ENCODE assay signal across 10 cellular contexts in the genomic region with DNA sequence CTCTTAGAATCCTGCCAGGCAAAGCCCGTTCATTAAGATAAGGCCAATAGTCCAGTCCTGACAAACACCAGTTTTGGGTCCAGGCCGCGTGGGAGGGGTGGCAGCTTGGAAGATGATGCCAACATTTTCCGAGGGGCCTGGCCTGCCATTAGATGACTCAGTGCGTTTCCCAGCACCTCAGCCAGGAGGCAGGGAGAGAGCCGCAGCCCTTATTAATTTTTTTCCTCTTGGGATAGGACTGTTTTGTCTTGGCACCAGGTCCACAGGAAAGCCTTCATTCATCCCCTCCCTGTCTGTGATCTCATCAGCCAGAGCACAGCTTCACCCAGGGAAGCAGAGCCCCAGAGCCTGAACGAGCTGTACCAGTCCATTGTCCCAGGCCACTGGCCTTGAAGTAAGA. TPM values are rescaled to one million over a fixed set of nuclear protein-coding genes. Genes with fewer than 3 reads are reported as not detected.
DNase-seq lines count a peak whose midpoint lies in the region; TF ChIP-seq lines count a peak whose summit lies in the region.
"Had no signal": no experiment of that assay in that cellular context is flagged by ENCODE, and none has a peak within 500 bp of the region (broad histone marks: within the 10 kb centered on the region; RNA-seq: fewer than 3 reads in every experiment).

No MANE protein-coding gene starts in this region.

- WGBS in esophagus muscularis mucosa, result 32% methylated on average over 7 of the region's 7 CpGs

- H3K4me3 ChIP-seq in esophagus muscularis mucosa, result no peak overlapping the region
- no peak overlapping the region for H3K4me3 ChIP-seq in vagina

- H3K36me3 ChIP-seq in esophagus muscularis mucosa (no peaks in the 10 kb centered on the region), vagina (no peaks in the 10 kb centered on the region)

- no peak for TF ChIP-seq EP300 in esophagus muscularis mucosa (IDR thresholded peaks at IDR 0.05)

- intact Hi-C loops in esophagus muscularis mucosa (cut with DNase I), result no loop called here
- intact Hi-C loops in vagina (cut with DNase I), result no loop called here

- TF ChIP-seq POLR2A in esophagus muscularis mucosa (IDR thresholded peaks at IDR 0.05; ENCODE audit: low read depth) (no peak), vagina (IDR thresholded peaks at IDR 0.05) (no peak)

- H3K9me3 ChIP-seq in esophagus muscularis mucosa, result no peaks in the 10 kb centered on the region
- no peaks in the 10 kb centered on the region for H3K9me3 ChIP-seq in vagina

- TF ChIP-seq CTCF in esophagus muscularis mucosa (IDR thresholded peaks at IDR 0.05) (no peak), vagina (IDR thresholded peaks at IDR 0.05) (no peak)

- DNase-seq in NCI-H446 treated with DMSO at 0.1 percent for 48 hours (lab: John Stamatoyannopoulos, UW) (peak; percentile 35), esophagus muscularis mucosa (ENCODE audit: extremely low spot score) (no peak), medulla oblongata (ENCODE audit: extremely low spot score) (peak; percentile 42), vagina (ENCODE audit: extremely low spot score in 2 of 2) (peak in 1 of 2 donors; percentile 93), SKM-1 treated with dmso at 0.1 percent for 144 hours (lab: John Stamatoyannopoulos, UW; ENCODE audit: unreplicated experiment) (no peak), NCI-H345 (lab: John Stamatoyannopoulos, UW) (no peak), SHP77 (lab: John Stamatoyannopoulos, UW) (no peak)
- DNase-seq: activated gamma-delta T cell treated with Interleukin-2 at 50 U/mL for 16 hours, NCI-H2029 treated with DMSO at 0.1 percent for 48 hours had no signal

- peaks cover 7 to 19% (median 12%) of the 10 kb centered on the region in 4 donors for H3K4me1 ChIP-seq in esophagus muscularis mucosa
- H3K4me1 ChIP-seq in vagina, result peaks cover 12% of the 10 kb centered on the region

- no peaks in the 10 kb centered on the region for H3K27me3 ChIP-seq in esophagus muscularis mucosa
- no peaks in the 10 kb centered on the region for H3K27me3 ChIP-seq in vagina

- peak overlapping the region; percentile 27 to 60 (median 52) for H3K27ac ChIP-seq in esophagus muscularis mucosa (replicated peaks in 1 of 4)
- peak overlapping the region; percentile 79 for H3K27ac ChIP-seq in vagina
- H3K27ac ChIP-seq: epithelial cell of prostate had no signal

RNA-seq across cellular contexts. Expression of gene NDEL1, which starts 4.7 kb away (rescaled TPM):
- total RNA-seq in esophagus muscularis mucosa, result 10 to 100 TPM; 48.2 to 80.8 (median 55.5) TPM
- total RNA-seq in vagina, result 66.5 TPM

RNA-seq across cellular contexts. Expression of gene RNF222, which starts 33.3 kb away (rescaled TPM):
- under 1 TPM in 1 of 4 donors, not detected in 3; 0.42 TPM for total RNA-seq in esophagus muscularis mucosa
- total RNA-seq in vagina, result 2.5 TPM

RNA-seq across cellular contexts. Expression of gene RPL26, which starts 48.0 kb away (rescaled TPM):
- 1,000 to 10,000 TPM; 1,511 to 3,942 (median 2,863) TPM for total RNA-seq in esophagus muscularis mucosa
- 3,493 TPM for total RNA-seq in vagina

Comparison
In these comparisons a context has a peak if more than half of its experiments do, and no peak if none do; other contexts are left out.
1. DNase-seq: peak in NCI-H446 treated with DMSO at 0.1 percent for 48 hours (single experiment) and medulla oblongata (single experiment); none in esophagus muscularis mucosa (single experiment), SKM-1 treated with dmso at 0.1 percent for 144 hours (single experiment), NCI-H345 (single experiment) and SHP77 (0 of 2).